ENCODE assay signal across 17 cellular contexts in the genomic region with DNA sequence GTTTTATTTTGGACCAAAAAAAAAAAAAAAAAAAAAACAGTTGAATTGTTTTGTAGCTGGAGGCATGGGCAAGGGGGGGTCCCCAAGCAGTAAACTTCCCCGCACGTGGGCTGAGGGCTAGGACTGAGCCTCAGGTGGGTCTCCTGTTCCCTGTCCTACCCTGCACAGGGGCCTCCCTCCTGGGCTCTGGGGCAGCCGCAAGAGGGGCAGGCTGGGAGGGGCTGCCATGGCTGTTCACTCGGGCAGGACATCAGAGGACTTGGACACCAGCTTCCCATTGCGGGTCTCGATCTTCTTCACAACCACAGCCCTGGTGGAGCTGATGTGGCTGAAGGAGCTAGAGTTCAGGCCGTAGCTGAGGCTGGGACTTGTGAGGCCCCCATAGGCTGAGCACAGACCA. TPM values are rescaled to one million over a fixed set of nuclear protein-coding genes. Genes with fewer than 3 reads are reported as not detected.
DNase-seq lines count a peak whose midpoint lies in the region; ATAC-seq, FAIRE-seq and TF ChIP-seq lines count a peak whose summit lies in the region.
"Had no signal": no experiment of that assay in that cellular context is flagged by ENCODE, and none has a peak within 500 bp of the region (broad histone marks: within the 10 kb centered on the region; RNA-seq: fewer than 3 reads in every experiment).

No MANE protein-coding gene starts in this region.

- POLR2A ChIA-PET in endothelial cell of umbilical vein (lab: Charles Lee) = interaction anchor here (0.7 to 1.4 kb wide), 5 partner anchors 91 to 126 kb away, joined by 3 to 5 read pairs (median 3); no protein-coding TSS in a partner anchor

- H3K9ac ChIP-seq in endothelial cell of umbilical vein (replicated peaks; ENCODE audit: extremely low read depth, insufficient read depth, low read length) = no peak overlapping the region

- no peaks in the 10 kb centered on the region for H3K9me3 ChIP-seq in RWPE2 (ENCODE audit: severe bottlenecking)
- no peaks in the 10 kb centered on the region for H3K9me3 ChIP-seq in endothelial cell of umbilical vein (replicated peaks; ENCODE audit: control insufficient read depth, insufficient read depth, low read length)
- no peaks in the 10 kb centered on the region for H3K9me3 ChIP-seq in neutrophil
- no peaks in the 10 kb centered on the region for H3K9me3 ChIP-seq in upper lobe of left lung

- dilution Hi-C loops in endothelial cell of umbilical vein (cut with MboI; ENCODE audit: extremely low pct_ligation_motif_present, low sequenced_read_pairs) = no loop called here

- TF ChIP-seq EP300 in upper lobe of left lung (IDR thresholded peaks at IDR 0.05) = no peak

- H3K36me3 ChIP-seq in RWPE2 (ENCODE audit: low read depth) = no peaks in the 10 kb centered on the region
- H3K36me3 ChIP-seq in endothelial cell of umbilical vein (ENCODE audit: control insufficient read depth in 2 of 2, extremely low read depth in 1 of 2, insufficient read depth in 2 of 2, low read length in 2 of 2) = no peaks in the 10 kb centered on the region
- no peaks in the 10 kb centered on the region for H3K36me3 ChIP-seq in neutrophil
- H3K36me3 ChIP-seq in upper lobe of left lung = no peaks in the 10 kb centered on the region

- TF ChIP-seq CTCF in RWPE2 (IDR thresholded peaks at IDR 0.05; ENCODE audit: poor library complexity, severe bottlenecking) = no peak
- no peak for TF ChIP-seq CTCF in endothelial cell of umbilical vein (IDR thresholded peaks at IDR 0.05; ENCODE audit: extremely low read depth in 1 of 2, insufficient read depth in 1 of 2, low read depth in 1 of 2, low read length in 2 of 2)
- no peak for TF ChIP-seq CTCF in neutrophil (IDR thresholded peaks at IDR 0.05)
- TF ChIP-seq CTCF in upper lobe of left lung (IDR thresholded peaks at IDR 0.05) = no peak

- FAIRE-seq in endothelial cell of umbilical vein (lab: Jason Lieb, UNC) = no peak
- FAIRE-seq: D721Med had no signal

- H3K4me2 ChIP-seq in endothelial cell of umbilical vein (ENCODE audit: insufficient read depth, low read length) = no peak overlapping the region

- H3K27me3 ChIP-seq in RWPE2 (ENCODE audit: insufficient read depth, poor library complexity, severe bottlenecking) (no peaks in the 10 kb centered on the region), endothelial cell of umbilical vein (ENCODE audit: control insufficient read depth in 2 of 2, insufficient read depth in 2 of 2, low read length in 2 of 2) (no peaks in the 10 kb centered on the region), neutrophil (no peaks in the 10 kb centered on the region), upper lobe of left lung (no peaks in the 10 kb centered on the region)

- H3K9me1 ChIP-seq in endothelial cell of umbilical vein (replicated peaks; ENCODE audit: control insufficient read depth, extremely low read depth, insufficient read depth, low read length) = no peaks in the 10 kb centered on the region

- no peak overlapping the region for H2AFZ ChIP-seq in endothelial cell of umbilical vein (ENCODE audit: low read depth, low read length)

- no TSS peak for BruUV-seq in endothelial cell of umbilical vein (replicated peaks; lab: Mats Ljungman, UMichigan)

- intact Hi-C loops in endothelial cell of umbilical vein (cut with micrococcal nuclease) = loop anchor here (1.0 to 5.0 kb wide), 6 partner anchors 8 to 426 kb away; no protein-coding TSS in a partner anchor

- ATAC-seq in RWPE2 (ENCODE audit: low read depth) (no peak), upper lobe of left lung (ENCODE audit: low FRiP score in 2 of 2) (no peak), HG02763 (IDR thresholded peaks at IDR 0.05; ENCODE audit: unreplicated experiment) (no peak), HG02981 (IDR thresholded peaks at IDR 0.05; ENCODE audit: unreplicated experiment) (no peak), esophagus mucosa (no peak)

- whole genome bisulfite sequencing in upper lobe of left lung, 2 donors = 97 to 99% methylated on average over 4 to 7 of the region's 7 CpGs

- H3K4me3 ChIP-seq in RWPE2 (ENCODE audit: severe bottlenecking) (no peak overlapping the region), endothelial cell of umbilical vein (replicated peaks in 1 of 3; ENCODE audit: insufficient read depth in 1 of 3, low read depth in 1 of 3, low read length in 3 of 3) (no peak overlapping the region), neutrophil (ENCODE audit: low read depth in 1 of 2, low read length in 1 of 2) (no peak overlapping the region), upper lobe of left lung (no peak overlapping the region)

- H3K4me1 ChIP-seq in RWPE2 (ENCODE audit: insufficient read depth, poor library complexity, severe bottlenecking) (peaks cover 6% of the 10 kb centered on the region), endothelial cell of umbilical vein (ENCODE audit: control insufficient read depth, extremely low read depth, insufficient read depth, low read length) (peaks cover 23% of the 10 kb centered on the region), neutrophil (ENCODE audit: control insufficient read depth in 1 of 2, insufficient read depth in 1 of 2, low read depth in 1 of 2, low read length in 1 of 2) (peaks cover 24 to 28% of the 10 kb centered on the region in 2 experiments), upper lobe of left lung (peaks cover 3 to 14% (median 11%) of the 10 kb centered on the region in 4 donors)

- TF ChIP-seq POLR2A in endothelial cell of umbilical vein (IDR thresholded peaks at IDR 0.05; ENCODE audit: low read depth, low read length) = no peak
- no peak for TF ChIP-seq POLR2A in upper lobe of left lung (IDR thresholded peaks at IDR 0.05)

- no peaks in the 10 kb centered on the region for H3K79me2 ChIP-seq in endothelial cell of umbilical vein (ENCODE audit: control insufficient read depth, insufficient read depth, low read length)

- H3K27ac ChIP-seq in RWPE2 (ENCODE audit: poor library complexity, severe bottlenecking) (peak overlapping the region; percentile 68), endothelial cell of umbilical vein (ENCODE audit: insufficient read depth, low read depth, low read length) (peak overlapping the region; percentile 99), neutrophil (peak overlapping the region; percentile 98), upper lobe of left lung (peak overlapping the region in 3 of 4 donors; percentile 57 to 86 (median 83))

- DNase-seq in RWPE2 (ENCODE audit: low spot score) = no peak
- DNase-seq in endothelial cell of umbilical vein (ENCODE audit: low read depth, low spot score) = no peak
- DNase-seq in upper lobe of left lung = peak in 1 of 2 donors; percentile 47
- no peak for DNase-seq in G401 (ENCODE audit: low spot score)
- DNase-seq: CD4-positive, alpha-beta T cell; DND-41; GF-D8; Karpas-422; NCI-H1417; NCI-H2029; NCI-H524; SIG-M5 had no signal

- in situ Hi-C loops in G401 (cut with HindIII; ENCODE audit: low sequenced_read_pairs) = no loop called here

- CTCF ChIA-PET in endothelial cell of umbilical vein (lab: Charles Lee) = interaction anchor here (0.9 to 4.7 kb wide), 7 partner anchors 14 to 526 kb away, joined by 4 to 33 read pairs (median 5); a partner anchor contains a TSS

- H4K20me1 ChIP-seq in endothelial cell of umbilical vein (replicated peaks; ENCODE audit: control insufficient read depth, extremely low read depth, insufficient read depth, low read length) = no peaks in the 10 kb centered on the region

TF ChIP-seq in endothelial cell of umbilical vein, 7 proteins besides CTCF, POLR2A, EP300 and RAD21:
- no peak for TF ChIP-seq GATA2 (IDR thresholded peaks at IDR 0.05; ENCODE audit: insufficient read depth, insufficient read length, low read depth, low read length)
- no peak for TF ChIP-seq EZH2 (IDR thresholded peaks at IDR 0.05; ENCODE audit: borderline replicate concordance, low read depth, low read length, severe bottlenecking)
- TF ChIP-seq POLR2AphosphoS5 (IDR thresholded peaks at IDR 0.05; ENCODE audit: insufficient read depth, low read depth, low read length) = no peak
- TF ChIP-seq FOS (IDR thresholded peaks at IDR 0.05; ENCODE audit: borderline replicate concordance, insufficient read depth, low read length) = no peak
- no peak for TF ChIP-seq MYC (IDR thresholded peaks at IDR 0.05; ENCODE audit: low read depth, low read length)
- TF ChIP-seq, protein P1, sequence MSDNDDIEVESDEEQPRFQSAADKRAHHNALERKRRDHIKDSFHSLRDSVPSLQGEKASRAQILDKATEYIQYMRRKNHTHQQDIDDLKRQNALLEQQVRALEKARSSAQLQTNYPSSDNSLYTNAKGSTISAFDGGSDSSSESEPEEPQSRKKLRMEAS (IDR thresholded peaks at IDR 0.05; ENCODE audit: insufficient read depth, insufficient read length) = no peak
- no peak for TF ChIP-seq JUN (IDR thresholded peaks at IDR 0.05; ENCODE audit: borderline replicate concordance, insufficient read depth, insufficient read length, low read depth)

RNA-seq across cellular contexts. Expression of a gene that starts 21.1 kb away (rescaled TPM):
- total RNA-seq in endothelial cell of umbilical vein (121 and 150 TPM in 2 replicates), upper lobe of left lung (100 to 1,000 TPM; 118 to 426 (median 199) TPM), esophagus mucosa (207 TPM)
- 113 and 128 TPM in 2 replicates for polyA plus RNA-seq in endothelial cell of umbilical vein
- polyA plus RNA-seq in endothelial cell of umbilical vein (2011; cell fraction: cytosol; rRNA removed) = 241 and 247 TPM in 2 replicates
- polyA plus RNA-seq in endothelial cell of umbilical vein (2011; cell fraction: nucleus; rRNA removed) = 531 and 683 TPM in 2 replicates
- polyA plus RNA-seq in endothelial cell of umbilical vein (2012) = 220 and 382 TPM in 2 replicates
- 120 and 155 TPM in 2 replicates for polyA minus RNA-seq in endothelial cell of umbilical vein
- polyA minus RNA-seq in endothelial cell of umbilical vein (2011; cell fraction: cytosol; rRNA and poly(A)+ RNA removed) = 310 TPM
- polyA minus RNA-seq in endothelial cell of umbilical vein (2011; cell fraction: nucleus; rRNA and poly(A)+ RNA removed) = 266 and 294 TPM in 2 replicates
- total RNA-seq in G401 (2014; rRNA removed; shearing (Covaris generic)) = 3.9 and 4.8 TPM in 2 replicates

Comparison
In these comparisons a context has a peak if more than half of its experiments do, and no peak if none do; other contexts are left out.
1. RNA of a gene that starts 21.1 kb away (total RNA-seq): 118 to 426 TPM in upper lobe of left lung, 207 TPM in esophagus mucosa (single experiment) and 121 to 150 TPM in endothelial cell of umbilical vein; 3.9 to 4.8 TPM in G401; every median in the first group is over 10 times any median in the second.
2. Peak in every context shown above with its lines, with median percentiles within 50 percentile points of each other: H3K27ac ChIP-seq.